ENCODE assay signal across 9 cellular contexts in genomic region chr14:73492661-73493060, GRCh38. TPM values are rescaled to one million over a fixed set of nuclear protein-coding genes. Genes with fewer than 3 reads are reported as not detected.
DNase-seq lines count a peak whose midpoint lies in the region; ATAC-seq and TF ChIP-seq lines count a peak whose summit lies in the region.
"Had no signal": no experiment of that assay in that cellular context is flagged by ENCODE, and none has a peak within 500 bp of the region (broad histone marks: within the 10 kb centered on the region; RNA-seq: fewer than 3 reads in every experiment).

No MANE protein-coding gene starts in this region.

- no peaks in the 10 kb centered on the region for H3K9me3 ChIP-seq in DND-41 (ENCODE audit: insufficient read depth, low read length, severe bottlenecking)
- no peaks in the 10 kb centered on the region for H3K9me3 ChIP-seq in osteoblast (ENCODE audit: low read depth, low read length)
- H3K9me3 ChIP-seq: uterus had no signal

- H3K9ac ChIP-seq in DND-41 (ENCODE audit: low read depth, low read length) (peak overlapping the region; percentile 86; the same call in 1 of the 2 replicates), KMS-11 (no peak overlapping the region)

- peak overlapping the region in 1 of 2 experiments; percentile 92; a peak in 2 of 4 replicates for H3K4me3 ChIP-seq in DND-41 (ENCODE audit: low read depth in 1 of 2, low read length in 2 of 2)
- no peak overlapping the region for H3K4me3 ChIP-seq in KMS-11 (IDR thresholded peaks at IDR 0.05; ENCODE audit: insufficient read depth, low read depth, low read length)
- peak overlapping the region; percentile 90 for H3K4me3 ChIP-seq in coronary artery
- peak overlapping the region; percentile 87 for H3K4me3 ChIP-seq in osteoblast (ENCODE audit: insufficient read depth, low read length)

- peaks cover 45% of the 10 kb centered on the region for H3K4me1 ChIP-seq in DND-41 (ENCODE audit: insufficient read depth, low read length)
- H3K4me1 ChIP-seq in KMS-11 (ENCODE audit: low read depth, poor library complexity, severe bottlenecking) = peaks cover 15% of the 10 kb centered on the region
- H3K4me1 ChIP-seq in osteoblast (ENCODE audit: insufficient read depth, low read length) = peaks cover 9% of the 10 kb centered on the region

- H3K79me2 ChIP-seq in DND-41 (ENCODE audit: insufficient read depth, low read length) (peaks cover 48% of the 10 kb centered on the region), KMS-11 (ENCODE audit: insufficient read depth, low read depth) (peaks cover 22% of the 10 kb centered on the region; the same call in 1 of the 2 replicates), osteoblast (ENCODE audit: insufficient read depth, low read length) (peaks cover 29% of the 10 kb centered on the region)

- no peak overlapping the region for H3K27ac ChIP-seq in DND-41 (ENCODE audit: low read length)
- H3K27ac ChIP-seq in KMS-11 = no peak overlapping the region
- H3K27ac ChIP-seq in coronary artery = no peak overlapping the region
- no peak overlapping the region for H3K27ac ChIP-seq in osteoblast (ENCODE audit: low read depth, low read length)
- H3K27ac ChIP-seq: uterus had no signal

- H3K4me2 ChIP-seq in DND-41 (ENCODE audit: insufficient read depth, low read length) = peak overlapping the region; percentile 99
- peak overlapping the region; percentile 76; the same call in 1 of the 2 replicates for H3K4me2 ChIP-seq in KMS-11
- peak overlapping the region; percentile 82 for H3K4me2 ChIP-seq in osteoblast (ENCODE audit: insufficient read depth, low read length)

- H3K27me3 ChIP-seq in DND-41 (ENCODE audit: insufficient read depth, low read length, poor library complexity) (no peaks in the 10 kb centered on the region), KMS-11 (ENCODE audit: insufficient read depth, low read depth) (no peaks in the 10 kb centered on the region), osteoblast (ENCODE audit: insufficient read depth, low read length) (no peaks in the 10 kb centered on the region)
- H3K27me3 ChIP-seq: uterus had no signal

- TF ChIP-seq CTCF in DND-41 (IDR thresholded peaks at IDR 0.05; ENCODE audit: borderline replicate concordance, extremely low read depth, low read length, poor library complexity, severe bottlenecking) (no peak), KMS-11 (conservative IDR thresholded peaks at IDR 0.05; ENCODE audit: low read depth, low read length) (no peak), coronary artery (IDR thresholded peaks at IDR 0.05) (no peak), osteoblast (IDR thresholded peaks at IDR 0.05; ENCODE audit: extremely low read depth, low read depth, low read length) (no peak)

- DNase-seq in DND-41 (no peak), coronary artery (ENCODE audit: low spot score) (no peak), osteoblast (ENCODE audit: insufficient read length, low spot score, missing footprints) (no peak), CD1c-positive myeloid dendritic cell (ENCODE audit: extremely low spot score) (no peak), GM03348 (ENCODE audit: low spot score) (no peak)
- no peak for DNase-seq in stimulated activated naive CD4-positive, alpha-beta T cell (lab: John Stamatoyannopoulos, UW)
- DNase-seq: activated CD4-positive, alpha-beta T cell treated with anti-CD3 and anti-CD28 coated beads, Interleukin-2, amount 50 U/mL, for 48 hours; uterus had no signal

- ATAC-seq in DND-41 (ENCODE audit: insufficient read depth, low read depth) = no peak

- H2AFZ ChIP-seq in DND-41 (ENCODE audit: low read depth, low read length) (no peak overlapping the region), KMS-11 (ENCODE audit: low read depth) (no peak overlapping the region), osteoblast (ENCODE audit: low read length) (no peak overlapping the region)

- H3K36me3 ChIP-seq in DND-41 (ENCODE audit: insufficient read depth, low read length) (peaks cover 51% of the 10 kb centered on the region), KMS-11 (ENCODE audit: insufficient read depth) (no peaks in the 10 kb centered on the region), osteoblast (ENCODE audit: insufficient read depth, low read length) (peaks cover 8% of the 10 kb centered on the region)
- H3K36me3 ChIP-seq: uterus had no signal

- H4K20me1 ChIP-seq in DND-41 (ENCODE audit: insufficient read depth, low read length) (peaks cover 40% of the 10 kb centered on the region), KMS-11 (ENCODE audit: insufficient read depth) (no peaks in the 10 kb centered on the region), osteoblast (ENCODE audit: insufficient read depth, low read length) (peaks cover 17% of the 10 kb centered on the region)

RNA-seq across cellular contexts. Expression of gene RIOX1, which starts 1.9 kb away (rescaled TPM):
- 19.2 and 21.7 TPM in 2 replicates for total RNA-seq in osteoblast

RNA-seq across cellular contexts. Expression of gene NUMB, which starts 34.3 kb away (rescaled TPM):
- 52.5 and 55.7 TPM in 2 replicates for total RNA-seq in osteoblast

RNA-seq across cellular contexts. Expression of gene ACOT1, which starts 44.3 kb away (rescaled TPM):
- total RNA-seq in osteoblast = 1.4 and 58.0 TPM in 2 replicates
